In genomic region chr4:113976937-113977855, GRCh38 we compare ENCODE assay signal across 10 cellular contexts. TPM values are rescaled to one million over a fixed set of nuclear protein-coding genes. Genes with fewer than 3 reads are reported as not detected.
A peak's percentile ranks its signal among the peaks of the same experiment; 100 is the strongest.
DNase-seq lines count a peak whose midpoint lies in the region; ATAC-seq and TF ChIP-seq lines count a peak whose summit lies in the region.
"Had no signal": no experiment of that assay in that cellular context is flagged by ENCODE, and none has a peak within 500 bp of the region (broad histone marks: within the 10 kb centered on the region; RNA-seq: fewer than 3 reads in every experiment).

No MANE protein-coding gene starts in this region.

- intact Hi-C loops in esophagus squamous epithelium (cut with DNase I): no loop called here
- intact Hi-C loops in ovary (cut with DNase I): loop anchor here in 1 of 4 donors (10.0 kb wide), 1 partner anchor 582 kb away; no protein-coding TSS in a partner anchor
- intact Hi-C loops in CD14-positive monocyte (cut with micrococcal nuclease): no loop called here

- no peaks in the 10 kb centered on the region for H3K36me3 Mint-ChIP-seq in CD14-positive monocyte

- H3K36me3 ChIP-seq in RWPE2 (ENCODE audit: low read depth) (peaks cover 22% of the 10 kb centered on the region), esophagus squamous epithelium (no peaks in the 10 kb centered on the region), ovary (no peaks in the 10 kb centered on the region)

- H3K4me1 ChIP-seq in RWPE2 (ENCODE audit: insufficient read depth, poor library complexity, severe bottlenecking): peaks cover 31% of the 10 kb centered on the region
- H3K4me1 ChIP-seq in esophagus squamous epithelium: peaks cover 0 to 57% (median 8%) of the 10 kb centered on the region in 3 donors
- peaks cover 2% of the 10 kb centered on the region for H3K4me1 ChIP-seq in ovary (ENCODE audit: insufficient read depth)

- H3K9me3 ChIP-seq in RWPE2 (ENCODE audit: severe bottlenecking) (peaks cover 6% of the 10 kb centered on the region), esophagus squamous epithelium (no peaks in the 10 kb centered on the region), ovary (no peaks in the 10 kb centered on the region)

- H3K4me1 Mint-ChIP-seq in CD14-positive monocyte: peaks cover 16% of the 10 kb centered on the region

- no peak for DNase-seq in AG09309 (ENCODE audit: low read depth)
- DNase-seq in RWPE2 (ENCODE audit: low spot score): no peak
- no peak for DNase-seq in esophagus squamous epithelium (lab: John Stamatoyannopoulos, UW)
- DNase-seq in ovary: no peak
- no peak for DNase-seq in NCI-H2029 treated with DMSO at 0.1 percent for 48 hours (lab: John Stamatoyannopoulos, UW)
- no peak for DNase-seq in DMS79 treated with DMSO at 0.1 percent for 48 hours (lab: John Stamatoyannopoulos, UW)
- no peak for DNase-seq in CD14-positive monocyte (ENCODE audit: low spot score)
- DNase-seq in NCI-H2107 treated with DMSO at 0.1 percent for 48 hours (lab: John Stamatoyannopoulos, UW; ENCODE audit: unreplicated experiment): no peak
- DNase-seq: activated naive CD4-positive, alpha-beta T cell treated with anti-CD3 and anti-CD28 coated beads, Interleukin-2, amount 50 U/mL, for 16 hours; stimulated activated naive CD4-positive, alpha-beta T cell had no signal

- TF ChIP-seq POLR2A in esophagus squamous epithelium (IDR thresholded peaks at IDR 0.05): no peak
- no peak for TF ChIP-seq POLR2A in ovary (IDR thresholded peaks at IDR 0.05)

- H3K4me3 Mint-ChIP-seq in CD14-positive monocyte: peak overlapping the region in 1 of 2 donors; percentile 35

- H3K27ac ChIP-seq in RWPE2 (ENCODE audit: poor library complexity, severe bottlenecking): peak overlapping the region; percentile 82
- peak overlapping the region in 3 of 4 donors; percentile 18 to 90 (median 90) for H3K27ac ChIP-seq in esophagus squamous epithelium
- H3K27ac ChIP-seq in ovary: peak overlapping the region; percentile 1 to 11

- TF ChIP-seq CTCF in AG09309 (IDR thresholded peaks at IDR 0.05; ENCODE audit: control insufficient read depth, insufficient read depth, low read depth, low read length, missing control alignments): no peak
- no peak for TF ChIP-seq CTCF in RWPE2 (IDR thresholded peaks at IDR 0.05; ENCODE audit: poor library complexity, severe bottlenecking)
- TF ChIP-seq CTCF in esophagus squamous epithelium (IDR thresholded peaks at IDR 0.05): no peak
- TF ChIP-seq CTCF in ovary (IDR thresholded peaks at IDR 0.05): no peak
- TF ChIP-seq CTCF in CD14-positive monocyte (IDR thresholded peaks at IDR 0.05): no peak

- peaks cover 0 to 16% (median 10%) of the 10 kb centered on the region in 7 donors for H3K9me3 Mint-ChIP-seq in CD14-positive monocyte

- TF ChIP-seq EP300 in ovary (IDR thresholded peaks at IDR 0.05): no peak

- peaks cover 28 to 50% (median 36%) of the 10 kb centered on the region in 3 donors for H3K27me3 Mint-ChIP-seq in CD14-positive monocyte (ENCODE audit: low read depth in 3 of 3)

- WGBS in esophagus squamous epithelium, 2 donors: 30 to 39% methylated on average over 2 of the region's 2 CpGs
- 20 to 34% (median 20%) methylated on average over 2 of the region's 2 CpGs for WGBS in ovary, 3 donors

- H3K27ac Mint-ChIP-seq in CD14-positive monocyte: no peak overlapping the region

- H3K4me3 ChIP-seq in AG09309 (ENCODE audit: control insufficient read depth, low read depth, low read length): peak overlapping the region; percentile 85
- H3K4me3 ChIP-seq in RWPE2 (ENCODE audit: severe bottlenecking): peak overlapping the region; percentile 70
- H3K4me3 ChIP-seq in esophagus squamous epithelium: peak overlapping the region; percentile 1 to 84 (median 74)
- H3K4me3 ChIP-seq in ovary: peak overlapping the region; percentile 50

- H3K27me3 ChIP-seq in RWPE2 (ENCODE audit: insufficient read depth, poor library complexity, severe bottlenecking): no peaks in the 10 kb centered on the region
- H3K27me3 ChIP-seq in esophagus squamous epithelium: no peaks in the 10 kb centered on the region
- no peaks in the 10 kb centered on the region for H3K27me3 ChIP-seq in ovary

- ATAC-seq in RWPE2 (ENCODE audit: low read depth): no peak

RNA-seq across cellular contexts. Expression of gene ARSJ, which starts 2.3 kb away (rescaled TPM):
- total RNA-seq in esophagus squamous epithelium (10 to 100 TPM in 1 of 4 donors, 1 to 10 TPM in 3; 2.7 to 10.3 (median 5.8) TPM), ovary (1 to 10 TPM; 3.9 to 6.7 (median 5.6) TPM)
- polyA plus RNA-seq in ovary (1 to 10 TPM; 1.3 to 3.2 TPM), CD14-positive monocyte (not detected)

Comparison
In these comparisons a context has a peak if more than half of its experiments do, and no peak if none do; other contexts are left out.
1. H3K27ac ChIP-seq: peak in every context shown above with its lines; median percentile 90 in esophagus squamous epithelium; 82 in RWPE2; 6 in ovary.